In genomic region chr2:199558156-199558555, GRCh38 we compare ENCODE assay signal across 3 cellular contexts.
"Had no signal": no experiment of that assay in that cellular context is flagged by ENCODE, and none has a peak within 500 bp of the region (broad histone marks: within the 10 kb centered on the region; RNA-seq: fewer than 3 reads in every experiment).

No MANE protein-coding gene starts in this region.

- DNase-seq: GDM1, GF-D8 had no signal

- H3K4me3 ChIP-seq: GM12878 had no signal

- ATAC-seq: GM12878 had no signal
